ENCODE assay signal across 12 cellular contexts in genomic region chr16:70402916-70403659, GRCh38. TPM values are rescaled to one million over a fixed set of nuclear protein-coding genes. Genes with fewer than 3 reads are reported as not detected.
DNase-seq lines count a peak whose midpoint lies in the region; ATAC-seq and TF ChIP-seq lines count a peak whose summit lies in the region.
"Had no signal": no experiment of that assay in that cellular context is flagged by ENCODE, and none has a peak within 500 bp of the region (broad histone marks: within the 10 kb centered on the region; RNA-seq: fewer than 3 reads in every experiment).

No MANE protein-coding gene starts in this region.

- peaks cover 20% of the 10 kb centered on the region for H3K4me1 ChIP-seq in mammary epithelial cell (ENCODE audit: insufficient read depth, low read length)
- H3K4me1 ChIP-seq in trophoblast cell (ENCODE audit: control insufficient read depth in 1 of 2, insufficient read depth in 2 of 2, low read length in 2 of 2): peaks cover 15 to 24% of the 10 kb centered on the region in 2 experiments

- H3K79me1 ChIP-seq in trophoblast cell (ENCODE audit: low read length): no peaks in the 10 kb centered on the region

- no peaks in the 10 kb centered on the region for H3K27me3 Mint-ChIP-seq in activated CD4-positive, alpha-beta T cell treated with anti-CD3 and anti-CD28 coated beads, Interleukin-2, amount 10 ng/mL, durations not matched to agents 24 days and 14 days
- H3K27me3 Mint-ChIP-seq in activated CD4-positive, alpha-beta T cell treated with anti-CD3 and anti-CD28 coated beads for 36 hours: no peaks in the 10 kb centered on the region

- in situ Hi-C loops in mammary epithelial cell (cut with MboI; ENCODE audit: low sequenced_read_pairs in 2 of 2): no loop called here

- no peak for ATAC-seq in activated CD4-positive, alpha-beta T cell treated with anti-CD3 and anti-CD28 coated beads for 36 hours
- ATAC-seq in HG02759 (IDR thresholded peaks at IDR 0.05; ENCODE audit: unreplicated experiment): no peak
- ATAC-seq: foreskin keratinocyte had no signal

- H3K4me1 Mint-ChIP-seq in activated CD4-positive, alpha-beta T cell treated with anti-CD3 and anti-CD28 coated beads, Interleukin-2, amount 10 ng/mL, durations not matched to agents 24 days and 14 days: peaks cover 41% of the 10 kb centered on the region
- H3K4me1 Mint-ChIP-seq in activated CD4-positive, alpha-beta T cell treated with anti-CD3 and anti-CD28 coated beads for 36 hours: peaks cover 33% of the 10 kb centered on the region

- intact Hi-C loops in activated CD4-positive, alpha-beta T cell treated with anti-CD3 and anti-CD28 coated beads, Interleukin-2, amount 10 ng/mL, durations not matched to agents 24 days and 14 days (cut with micrococcal nuclease): loop anchor here (5.0 kb wide), 1 partner anchor 74 kb away; no protein-coding TSS in a partner anchor
- intact Hi-C loops in activated CD4-positive, alpha-beta T cell treated with anti-CD3 and anti-CD28 coated beads for 36 hours (cut with DNase I, micrococcal nuclease): loop anchor here in 1 of 2 experiments (5.0 kb wide), 2 partner anchors 34 to 74 kb away; partner anchors contain the start of gene ST3GAL2
- intact Hi-C loops in mammary epithelial cell (cut with micrococcal nuclease): no loop called here

- no peaks in the 10 kb centered on the region for H3K79me2 ChIP-seq in mammary epithelial cell (ENCODE audit: insufficient read depth, low read length)
- no peaks in the 10 kb centered on the region for H3K79me2 ChIP-seq in trophoblast cell (ENCODE audit: control insufficient read depth, insufficient read depth, low read length, poor library complexity)

- H2AK5ac ChIP-seq in trophoblast cell (ENCODE audit: low read length): no peak overlapping the region

- no peaks in the 10 kb centered on the region for H3K9me3 Mint-ChIP-seq in activated CD4-positive, alpha-beta T cell treated with anti-CD3 and anti-CD28 coated beads, Interleukin-2, amount 10 ng/mL, durations not matched to agents 24 days and 14 days
- no peaks in the 10 kb centered on the region for H3K9me3 Mint-ChIP-seq in activated CD4-positive, alpha-beta T cell treated with anti-CD3 and anti-CD28 coated beads for 36 hours (ENCODE audit: low read depth)

- TF ChIP-seq POLR2A in NB4 (IDR thresholded peaks at IDR 0.05; ENCODE audit: extremely low read depth, insufficient read length): no peak

- dilution Hi-C loops in mammary epithelial cell (cut with HindIII; ENCODE audit: low sequenced_read_pairs): no loop called here

- no peak overlapping the region for H3K4me3 ChIP-seq in NB4 (ENCODE audit: low read depth, low read length)
- no peak overlapping the region for H3K4me3 ChIP-seq in mammary epithelial cell (replicated peaks in 1 of 3; ENCODE audit: insufficient read depth in 1 of 3, low read depth in 2 of 3, low read length in 3 of 3)
- H3K4me3 ChIP-seq in trophoblast cell (ENCODE audit: low read depth, low read length): no peak overlapping the region
- H3K4me3 ChIP-seq: right atrium auricular region, SK-N-MC had no signal

- H2BK120ac ChIP-seq in trophoblast cell (ENCODE audit: insufficient read depth, low read length, poor library complexity): no peak overlapping the region

- H3K23ac ChIP-seq in trophoblast cell (ENCODE audit: low read length): no peak overlapping the region

- peak overlapping the region; percentile 17 for H3K18ac ChIP-seq in trophoblast cell (ENCODE audit: low read length)

- H3K36me3 ChIP-seq in mammary epithelial cell (ENCODE audit: insufficient read depth, low read length) (no peaks in the 10 kb centered on the region), trophoblast cell (ENCODE audit: control insufficient read depth in 1 of 2, insufficient read depth in 2 of 2, low read length in 2 of 2) (peaks cover 19 to 25% of the 10 kb centered on the region in 2 experiments)

- H3K4me2 ChIP-seq in mammary epithelial cell (ENCODE audit: insufficient read depth, low read depth, low read length) (no peak overlapping the region), trophoblast cell (ENCODE audit: low read length) (no peak overlapping the region)

- H3K27me3 ChIP-seq in mammary epithelial cell (ENCODE audit: insufficient read depth, low read length): no peaks in the 10 kb centered on the region
- no peaks in the 10 kb centered on the region for H3K27me3 ChIP-seq in trophoblast cell (ENCODE audit: insufficient read depth, low read length)
- H3K27me3 ChIP-seq: foreskin keratinocyte, right atrium auricular region had no signal

- no peak overlapping the region for H4K12ac ChIP-seq in trophoblast cell (ENCODE audit: low read depth, low read length)

- CTCF ChIA-PET in activated CD4-positive, alpha-beta T cell treated with anti-CD3 and anti-CD28 coated beads for 36 hours (lab: Charles Lee): interaction anchor here (0.6 to 1.0 kb wide), 2 partner anchors 9 to 125 kb away, joined by 3 to 4 read pairs; no protein-coding TSS in a partner anchor
- CTCF ChIA-PET in mammary epithelial cell (lab: Charles Lee; ENCODE audit: low non-redundant PET): no interaction called here

- H2BK12ac ChIP-seq in trophoblast cell (ENCODE audit: low read length): no peak overlapping the region

- no peak for TF ChIP-seq CTCF in NB4 (IDR thresholded peaks at IDR 0.05; ENCODE audit: low read depth, low read length)
- no peak for TF ChIP-seq CTCF in mammary epithelial cell (conservative IDR thresholded peaks at IDR 0.05 in 1 of 2, IDR thresholded peaks at IDR 0.05 in 1 of 2; ENCODE audit: extremely low read depth in 1 of 2, insufficient read depth in 1 of 2, low read depth in 1 of 2, low read length in 2 of 2)

- H3K14ac ChIP-seq in trophoblast cell (ENCODE audit: low read length): no peak overlapping the region

- no TSS peak for BruUV-seq in mammary epithelial cell (replicated peaks; lab: Mats Ljungman, UMichigan)

- no peak overlapping the region for H3K4me3 Mint-ChIP-seq in activated CD4-positive, alpha-beta T cell treated with anti-CD3 and anti-CD28 coated beads, Interleukin-2, amount 10 ng/mL, durations not matched to agents 24 days and 14 days
- H3K4me3 Mint-ChIP-seq in activated CD4-positive, alpha-beta T cell treated with anti-CD3 and anti-CD28 coated beads for 36 hours: no peak overlapping the region

- no peak overlapping the region for H2BK5ac ChIP-seq in trophoblast cell (ENCODE audit: low read depth, low read length, poor library complexity)

- H3K27ac ChIP-seq in mammary epithelial cell (ENCODE audit: insufficient read depth, low read depth, low read length) (no peak overlapping the region), trophoblast cell (ENCODE audit: low read depth, low read length) (no peak overlapping the region)
- H3K27ac ChIP-seq: foreskin keratinocyte, right atrium auricular region had no signal

- no peak for DNase-seq in activated CD4-positive, alpha-beta T cell treated with anti-CD3 and anti-CD28 coated beads, Interleukin-2, amount 10 ng/mL, durations not matched to agents 24 days and 14 days
- DNase-seq in activated CD4-positive, alpha-beta T cell treated with anti-CD3 and anti-CD28 coated beads for 36 hours: no peak
- peak; percentile 83 for DNase-seq in NB4 (ENCODE audit: low read depth)
- DNase-seq in mammary epithelial cell: peak; percentile 32
- peak in 1 of 2 donors; percentile 40 for DNase-seq in trophoblast cell
- no peak for DNase-seq in activated CD4-positive, CD25-positive, alpha-beta regulatory T cell (lab: John Stamatoyannopoulos, UW)
- no peak for DNase-seq in stimulated activated CD4-positive, alpha-beta T cell treated with anti-CD3 and anti-CD28 coated beads, Interleukin-4, amount 100 ng/mL, for 4 hours
- DNase-seq: NCI-H2171 treated with DMSO at 0.1 percent for 48 hours had no signal

- no peak overlapping the region for H4K8ac ChIP-seq in trophoblast cell (ENCODE audit: low read depth, low read length)

- H4K20me1 ChIP-seq in mammary epithelial cell (ENCODE audit: insufficient read depth, low read length): no peaks in the 10 kb centered on the region

- H3K27ac Mint-ChIP-seq in activated CD4-positive, alpha-beta T cell treated with anti-CD3 and anti-CD28 coated beads, Interleukin-2, amount 10 ng/mL, durations not matched to agents 24 days and 14 days: peak overlapping the region; percentile 89
- H3K27ac Mint-ChIP-seq in activated CD4-positive, alpha-beta T cell treated with anti-CD3 and anti-CD28 coated beads for 36 hours: no peak overlapping the region

- no peaks in the 10 kb centered on the region for H3K9me3 ChIP-seq in mammary epithelial cell (replicated peaks; ENCODE audit: insufficient read depth, low read length)
- H3K9me3 ChIP-seq in trophoblast cell (ENCODE audit: insufficient read depth, low read depth, low read length): no peaks in the 10 kb centered on the region
- H3K9me3 ChIP-seq: right atrium auricular region had no signal

- WGBS in mammary epithelial cell (ENCODE audit: low coverage, missing lambda C conversion rate): 92% methylated on average over 9 of the region's 11 CpGs
- WGBS in trophoblast cell (ENCODE audit: extremely low coverage, insufficient coverage, insufficient read length): no CpG with 5 or more reads among the region's 11 CpGs

- no peak overlapping the region for H2AFZ ChIP-seq in mammary epithelial cell (ENCODE audit: low read depth, low read length)
- no peak overlapping the region for H2AFZ ChIP-seq in trophoblast cell (ENCODE audit: insufficient read depth, low read length, poor library complexity)

- H4K91ac ChIP-seq in trophoblast cell (ENCODE audit: low read depth, low read length): no peak overlapping the region

- H3K9ac ChIP-seq in mammary epithelial cell (ENCODE audit: insufficient read depth, low read length) (no peak overlapping the region), trophoblast cell (ENCODE audit: low read length) (no peak overlapping the region)

- no peak overlapping the region for H3K4ac ChIP-seq in trophoblast cell (ENCODE audit: low read depth, low read length)

- POLR2A ChIA-PET in activated CD4-positive, alpha-beta T cell treated with anti-CD3 and anti-CD28 coated beads for 36 hours (lab: Charles Lee): no interaction called here

- peaks cover 17% of the 10 kb centered on the region for H3K36me3 Mint-ChIP-seq in activated CD4-positive, alpha-beta T cell treated with anti-CD3 and anti-CD28 coated beads, Interleukin-2, amount 10 ng/mL, durations not matched to agents 24 days and 14 days (ENCODE audit: low read depth)
- peaks cover 4% of the 10 kb centered on the region for H3K36me3 Mint-ChIP-seq in activated CD4-positive, alpha-beta T cell treated with anti-CD3 and anti-CD28 coated beads for 36 hours (ENCODE audit: low read depth)

RNA-seq across cellular contexts. Expression of gene ST3GAL2, which starts 35.8 kb away (rescaled TPM):
- total RNA-seq in activated CD4-positive, alpha-beta T cell treated with anti-CD3 and anti-CD28 coated beads, Interleukin-2, amount 10 ng/mL, durations not matched to agents 24 days and 14 days: 27.9 and 37.0 TPM in 2 replicates
- total RNA-seq in activated CD4-positive, alpha-beta T cell treated with anti-CD3 and anti-CD28 coated beads for 36 hours: 10 to 100 TPM; 14.8 to 16.6 TPM
- total RNA-seq in mammary epithelial cell: 10 to 100 TPM; 14.0 to 14.5 TPM
- polyA plus RNA-seq in mammary epithelial cell: 7.9 TPM
- polyA minus RNA-seq in mammary epithelial cell: 48.9 TPM
- polyA plus RNA-seq in trophoblast cell (2013): 28.0 and 29.6 TPM in 2 replicates

RNA-seq across cellular contexts. Expression of gene FCSK, which starts 51.3 kb away (rescaled TPM):
- 19.6 and 24.4 TPM in 2 replicates for total RNA-seq in activated CD4-positive, alpha-beta T cell treated with anti-CD3 and anti-CD28 coated beads, Interleukin-2, amount 10 ng/mL, durations not matched to agents 24 days and 14 days
- 10 to 100 TPM; 10.3 to 13.4 TPM for total RNA-seq in activated CD4-positive, alpha-beta T cell treated with anti-CD3 and anti-CD28 coated beads for 36 hours
- 10 to 100 TPM; 12.2 to 12.7 TPM for total RNA-seq in mammary epithelial cell
- 8.0 TPM for polyA plus RNA-seq in mammary epithelial cell
- polyA minus RNA-seq in mammary epithelial cell: 6.9 TPM
- polyA plus RNA-seq in trophoblast cell (2013): 2.9 and 3.5 TPM in 2 replicates

RNA-seq across cellular contexts. Expression of gene DDX19A, which starts 56.4 kb away (rescaled TPM):
- total RNA-seq in activated CD4-positive, alpha-beta T cell treated with anti-CD3 and anti-CD28 coated beads, Interleukin-2, amount 10 ng/mL, durations not matched to agents 24 days and 14 days: 73.0 and 73.3 TPM in 2 replicates
- total RNA-seq in activated CD4-positive, alpha-beta T cell treated with anti-CD3 and anti-CD28 coated beads for 36 hours: 10 to 100 TPM; 47.7 to 52.9 TPM
- 10 to 100 TPM; 37.0 to 42.0 TPM for total RNA-seq in mammary epithelial cell
- polyA plus RNA-seq in mammary epithelial cell: 38.5 TPM
- 48.5 TPM for polyA minus RNA-seq in mammary epithelial cell
- 23.7 and 23.9 TPM in 2 replicates for polyA plus RNA-seq in trophoblast cell (2013)

Comparison
In these comparisons a context has a peak if more than half of its experiments do, and no peak if none do; other contexts are left out.
1. DNase-seq: peak in NB4 (single experiment) and mammary epithelial cell (single experiment); none in activated CD4-positive, alpha-beta T cell treated with anti-CD3 and anti-CD28 coated beads, Interleukin-2, amount 10 ng/mL, durations not matched to agents 24 days and 14 days (single experiment), activated CD4-positive, alpha-beta T cell treated with anti-CD3 and anti-CD28 coated beads for 36 hours (single experiment), activated CD4-positive, CD25-positive, alpha-beta regulatory T cell (0 of 4) and stimulated activated CD4-positive, alpha-beta T cell treated with anti-CD3 and anti-CD28 coated beads, Interleukin-4, amount 100 ng/mL, for 4 hours (0 of 2).